In the genomic region with DNA sequence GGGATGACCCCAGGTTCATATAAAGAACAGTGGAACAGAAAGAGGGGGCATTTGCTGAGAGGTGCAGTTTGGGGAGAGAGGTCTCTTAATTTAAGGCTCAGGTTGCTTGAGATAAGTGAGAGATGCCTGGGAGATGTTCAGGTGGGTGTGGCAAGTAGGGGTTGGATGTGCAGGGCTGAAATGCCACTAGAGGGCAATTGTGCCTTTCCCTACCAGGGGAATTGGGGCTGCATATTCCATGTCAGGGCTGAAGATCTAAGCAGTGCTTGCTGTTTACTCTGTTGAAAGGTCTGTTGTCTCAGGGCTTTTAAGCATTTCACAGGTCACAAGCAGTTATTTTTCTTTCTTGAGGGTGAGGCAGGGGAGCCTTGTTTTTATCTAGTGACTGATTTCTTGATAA, we compare ENCODE assay signal across 8 cellular contexts. TPM values are rescaled to one million over a fixed set of nuclear protein-coding genes. Genes with fewer than 3 reads are reported as not detected.
DNase-seq lines count a peak whose midpoint lies in the region; ATAC-seq and TF ChIP-seq lines count a peak whose summit lies in the region.

No MANE protein-coding gene starts in this region.

- BruUV-seq in PC-3 (replicated peaks; lab: Mats Ljungman, UMichigan): no TSS peak

- no peak overlapping the region for H2AFZ ChIP-seq in PC-3 (ENCODE audit: low read length)

- H3K4me2 ChIP-seq in PC-3 (ENCODE audit: low read length) (no peak overlapping the region), skeletal muscle satellite cell (ENCODE audit: low read length) (peak overlapping the region; percentile 47)

- no peak for TF ChIP-seq POLR2A in gastroesophageal sphincter (IDR thresholded peaks at IDR 0.05)

- peak; percentile 81 for TF ChIP-seq CTCF in PC-3 (conservative IDR thresholded peaks at IDR 0.05; ENCODE audit: low read depth, low read length)
- peak; percentile 63 for TF ChIP-seq CTCF in fibroblast of villous mesenchyme (IDR thresholded peaks at IDR 0.05; ENCODE audit: insufficient read depth, low read depth, low read length)
- no peak for TF ChIP-seq CTCF in gastroesophageal sphincter (IDR thresholded peaks at IDR 0.05)

- intact Hi-C loops in PC-3 (cut with micrococcal nuclease): loop anchor here (2.0 to 10.0 kb wide), 3 partner anchors 96 to 557 kb away; no protein-coding TSS in a partner anchor

- POLR2A ChIA-PET in PC-3 (lab: Charles Lee; ENCODE audit: unreplicated experiment): no interaction called here

- CTCF ChIA-PET in PC-3 (lab: Charles Lee): no interaction called here

- no peaks in the 10 kb centered on the region for H4K20me1 ChIP-seq in PC-3 (ENCODE audit: low read length)

- no peaks in the 10 kb centered on the region for H3K36me3 ChIP-seq in PC-3 (ENCODE audit: low read depth, low read length)
- peaks cover 36% of the 10 kb centered on the region for H3K36me3 ChIP-seq in skeletal muscle satellite cell (ENCODE audit: insufficient read depth, low read length)
- H3K36me3 ChIP-seq in gastroesophageal sphincter: no peaks in the 10 kb centered on the region

- peak; percentile 95 for ATAC-seq in PC-3
- ATAC-seq in GM19467 (IDR thresholded peaks at IDR 0.05; ENCODE audit: unreplicated experiment): no peak
- no peak for ATAC-seq in gastroesophageal sphincter
- no peak for ATAC-seq in HG02798 (IDR thresholded peaks at IDR 0.05; ENCODE audit: poor library complexity, unreplicated experiment)

- H3K9me3 ChIP-seq in PC-3 (ENCODE audit: low read length): no peaks in the 10 kb centered on the region
- H3K9me3 ChIP-seq in skeletal muscle satellite cell (replicated peaks; ENCODE audit: low read length): no peaks in the 10 kb centered on the region
- H3K9me3 ChIP-seq in gastroesophageal sphincter: no peaks in the 10 kb centered on the region

- no peaks in the 10 kb centered on the region for H3K9me2 ChIP-seq in PC-3 (replicated peaks; ENCODE audit: low read length)

- DNase-seq in AG08396 (ENCODE audit: low spot score) (peak; percentile 28), H4 (ENCODE audit: low spot score) (peak; percentile 57), PC-3 (peak; percentile 81), fibroblast of villous mesenchyme (ENCODE audit: low read depth) (peak; percentile 54)

- no peaks in the 10 kb centered on the region for H3K79me2 ChIP-seq in PC-3 (ENCODE audit: low read length)

- H3K9ac ChIP-seq in PC-3 (ENCODE audit: low read length) (no peak overlapping the region), skeletal muscle satellite cell (ENCODE audit: low read depth, low read length) (peak overlapping the region; percentile 33)

- TF ChIP-seq EP300 in gastroesophageal sphincter (IDR thresholded peaks at IDR 0.05): no peak

- H3K27me3 ChIP-seq in PC-3 (ENCODE audit: low read length) (peaks cover 82% of the 10 kb centered on the region), skeletal muscle satellite cell (ENCODE audit: control insufficient read depth, insufficient read depth, low read length) (no peaks in the 10 kb centered on the region), gastroesophageal sphincter (peaks cover 47% of the 10 kb centered on the region)

- H3K4me1 ChIP-seq in PC-3 (ENCODE audit: insufficient read depth, low read length): 0 out of 2 replicates have a peak, but pooled peaks cover 7% of the 10 kb centered on the region
- H3K4me1 ChIP-seq in skeletal muscle satellite cell (ENCODE audit: control insufficient read depth, insufficient read depth, low read length): peaks cover 39% of the 10 kb centered on the region
- no peaks in the 10 kb centered on the region for H3K4me1 ChIP-seq in gastroesophageal sphincter

- no peak overlapping the region for H3K4me3 ChIP-seq in PC-3 (ENCODE audit: low read length)
- H3K4me3 ChIP-seq in fibroblast of villous mesenchyme (ENCODE audit: low read depth, low read length): no peak overlapping the region
- no peak overlapping the region for H3K4me3 ChIP-seq in skeletal muscle satellite cell (ENCODE audit: low read length)
- no peak overlapping the region for H3K4me3 ChIP-seq in gastroesophageal sphincter

- H3K27ac ChIP-seq in PC-3 (ENCODE audit: low read length): no peak overlapping the region
- no peak overlapping the region for H3K27ac ChIP-seq in gastroesophageal sphincter

- no peaks in the 10 kb centered on the region for H3F3A ChIP-seq in PC-3 (ENCODE audit: low read length, unreplicated experiment)

RNA-seq across cellular contexts. Expression of a gene that starts 7.8 kb away (rescaled TPM):
- 0.14 TPM in 1 of 2 replicates, not detected in the other for total RNA-seq in H4 (2014; rRNA removed; shearing (Covaris generic))
- total RNA-seq in PC-3 (2014; rRNA removed): 1.1 and 2.0 TPM in 2 replicates
- total RNA-seq in fibroblast of villous mesenchyme: 2.3 and 5.2 TPM in 2 replicates
- total RNA-seq in skeletal muscle satellite cell (2012; rRNA removed): 0.76 and 2.0 TPM in 2 replicates
- total RNA-seq in gastroesophageal sphincter: 1 to 10 TPM; 2.6 to 7.0 (median 4.8) TPM

Comparison
In these comparisons a context has a peak if more than half of its experiments do, and no peak if none do; other contexts are left out.
1. DNase-seq: peak in every context shown above with its lines; median percentile 81 in PC-3; 57 in H4; 54 in fibroblast of villous mesenchyme; 28 in AG08396.
2. CTCF ChIP-seq: peak in PC-3 (single experiment) and fibroblast of villous mesenchyme (single experiment); none in gastroesophageal sphincter (0 of 4).